14 cellular contexts compared by ENCODE assay signal in the genomic region with DNA sequence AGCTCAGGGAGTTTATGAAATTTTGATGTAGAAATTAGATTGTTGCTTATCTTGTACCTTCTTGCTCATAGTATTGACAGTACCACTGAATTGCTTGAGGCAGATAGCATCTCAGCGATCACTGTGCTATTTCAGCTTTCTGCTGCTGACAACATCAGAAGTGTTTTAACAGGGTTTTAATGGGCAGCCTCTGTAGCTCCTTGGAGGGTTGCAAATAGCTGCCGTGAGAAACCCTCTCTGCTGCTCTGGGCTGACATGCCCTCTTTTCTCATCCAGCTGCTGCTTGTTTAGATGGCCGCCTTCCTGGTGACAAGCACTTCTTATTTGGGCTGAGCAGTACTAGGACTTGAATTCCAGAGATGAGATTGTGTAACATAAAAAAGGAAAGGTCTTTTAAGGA.
DNase-seq lines count a peak whose midpoint lies in the region; ATAC-seq, FAIRE-seq and TF ChIP-seq lines count a peak whose summit lies in the region.
"Had no signal": no experiment of that assay in that cellular context is flagged by ENCODE, and none has a peak within 500 bp of the region (broad histone marks: within the 10 kb centered on the region; RNA-seq: fewer than 3 reads in every experiment).

No MANE protein-coding gene starts in this region.

- no peak for TF ChIP-seq POLR2A in heart left ventricle (IDR thresholded peaks at IDR 0.05)

- H3K36me3 ChIP-seq in heart left ventricle = no peaks in the 10 kb centered on the region
- H3K36me3 ChIP-seq in CD8-positive, alpha-beta T cell (ENCODE audit: insufficient read depth, low read length) = no peaks in the 10 kb centered on the region

- H3K9me3 ChIP-seq in heart left ventricle = no peaks in the 10 kb centered on the region
- H3K9me3 ChIP-seq in CD8-positive, alpha-beta T cell (ENCODE audit: low read length) = no peaks in the 10 kb centered on the region

- CTCF ChIA-PET in CD8-positive, alpha-beta T cell (lab: Charles Lee) = no interaction called here

- peak; percentile 94 for DNase-seq in EH (ENCODE audit: low read depth)
- DNase-seq in T-helper 2 cell treated with Interferon-gamma antibody and Interleukin-4, amounts not matched to agents 5 μg/mL and 100 μg/mL, for 36 hours (ENCODE audit: low spot score) = no peak
- DNase-seq in heart left ventricle = peak in 4 of 5 donors; percentile 22 to 59 (median 38)
- DNase-seq in sciatic nerve (ENCODE audit: low spot score) = no peak
- no peak for DNase-seq in middle frontal gyrus (ENCODE audit: extremely low spot score, low spot score)
- no peak for DNase-seq in frontal cortex (ENCODE audit: low spot score in 2 of 2)
- no peak for DNase-seq in CD8-positive, alpha-beta T cell
- DNase-seq: endodermal cell, H9, NCI-H1930 had no signal

- WGBS in heart left ventricle, 4 donors = 32 to 61% (median 44%) methylated on average over 3 of the region's 3 CpGs

- no peaks in the 10 kb centered on the region for H3K36me3 Mint-ChIP-seq in T-helper 2 cell treated with Interferon-gamma antibody and Interleukin-4, amounts not matched to agents 5 μg/mL and 100 μg/mL, for 36 hours (ENCODE audit: low read depth)
- no peaks in the 10 kb centered on the region for H3K36me3 Mint-ChIP-seq in CD8-positive, alpha-beta T cell

- ATAC-seq in heart left ventricle (peak; percentile 82 to 91 (median 84)), sciatic nerve (peak; percentile 55), HG03469 (IDR thresholded peaks at IDR 0.05; ENCODE audit: unreplicated experiment) (no peak)
- no peak for ATAC-seq in CD8-positive, alpha-beta T cell
- ATAC-seq: K562 had no signal

- no peaks in the 10 kb centered on the region for H3K27me3 Mint-ChIP-seq in T-helper 2 cell treated with Interferon-gamma antibody and Interleukin-4, amounts not matched to agents 5 μg/mL and 100 μg/mL, for 36 hours (ENCODE audit: low read depth)
- no peaks in the 10 kb centered on the region for H3K27me3 Mint-ChIP-seq in CD8-positive, alpha-beta T cell (ENCODE audit: low read depth)

- H3K9me3 Mint-ChIP-seq in T-helper 2 cell treated with Interferon-gamma antibody and Interleukin-4, amounts not matched to agents 5 μg/mL and 100 μg/mL, for 36 hours = no peaks in the 10 kb centered on the region
- H3K9me3 Mint-ChIP-seq in CD8-positive, alpha-beta T cell = no peaks in the 10 kb centered on the region
- H3K9me3 Mint-ChIP-seq: endodermal cell, H9 had no signal

- no peak for FAIRE-seq in frontal cortex (lab: Jason Lieb, UNC)
- FAIRE-seq: astrocyte, GM19239, K562 had no signal

- H3K4me3 Mint-ChIP-seq in T-helper 2 cell treated with Interferon-gamma antibody and Interleukin-4, amounts not matched to agents 5 μg/mL and 100 μg/mL, for 36 hours = peak overlapping the region; percentile 47
- H3K4me3 Mint-ChIP-seq in CD8-positive, alpha-beta T cell = no peak overlapping the region
- H3K4me3 Mint-ChIP-seq: endodermal cell, H9 had no signal

- H3K27ac ChIP-seq in heart left ventricle = peak overlapping the region in 11 of 12 donors; percentile 3 to 73 (median 40)
- H3K27ac ChIP-seq in CD8-positive, alpha-beta T cell (ENCODE audit: low read depth, low read length) = no peak overlapping the region

- peak overlapping the region; percentile 1 for H3K27ac Mint-ChIP-seq in T-helper 2 cell treated with Interferon-gamma antibody and Interleukin-4, amounts not matched to agents 5 μg/mL and 100 μg/mL, for 36 hours
- H3K27ac Mint-ChIP-seq in CD8-positive, alpha-beta T cell = no peak overlapping the region
- H3K27ac Mint-ChIP-seq: endodermal cell had no signal

- intact Hi-C loops in heart left ventricle (cut with DNase I) (no loop called here), sciatic nerve (cut with DNase I) (no loop called here)
- intact Hi-C loops in CD8-positive, alpha-beta T cell (cut with DNase I, micrococcal nuclease) = loop anchor here in 1 of 2 experiments (1.0 kb wide), 1 partner anchor 25 kb away; no protein-coding TSS in a partner anchor

- H3K4me3 ChIP-seq in heart left ventricle = no peak overlapping the region
- H3K4me3 ChIP-seq in CD8-positive, alpha-beta T cell (ENCODE audit: low read depth, low read length) = no peak overlapping the region
- H3K4me3 ChIP-seq: K562 had no signal

- TF ChIP-seq CTCF in heart left ventricle (IDR thresholded peaks at IDR 0.05) = no peak
- TF ChIP-seq CTCF in CD8-positive, alpha-beta T cell (IDR thresholded peaks at IDR 0.05) = no peak

- POLR2A ChIA-PET in CD8-positive, alpha-beta T cell (lab: Charles Lee) = no interaction called here

- peaks cover 52% of the 10 kb centered on the region for H3K4me1 Mint-ChIP-seq in T-helper 2 cell treated with Interferon-gamma antibody and Interleukin-4, amounts not matched to agents 5 μg/mL and 100 μg/mL, for 36 hours (ENCODE audit: low read depth)
- peaks cover 28% of the 10 kb centered on the region for H3K4me1 Mint-ChIP-seq in CD8-positive, alpha-beta T cell (ENCODE audit: low read depth)

- peaks cover 0 to 46% (median 9%) of the 10 kb centered on the region in 12 donors for H3K4me1 ChIP-seq in heart left ventricle
- H3K4me1 ChIP-seq in CD8-positive, alpha-beta T cell (ENCODE audit: insufficient read depth, low read length) = peaks cover 27% of the 10 kb centered on the region

- H3K27me3 ChIP-seq in heart left ventricle = no peaks in the 10 kb centered on the region
- no peaks in the 10 kb centered on the region for H3K27me3 ChIP-seq in CD8-positive, alpha-beta T cell (ENCODE audit: insufficient read depth, low read length)

Comparison
In these comparisons a context has a peak if more than half of its experiments do, and no peak if none do; other contexts are left out.
1. DNase-seq: peak in EH (single experiment) and heart left ventricle (4 of 5); none in T-helper 2 cell treated with Interferon-gamma antibody and Interleukin-4, amounts not matched to agents 5 μg/mL and 100 μg/mL, for 36 hours (single experiment), sciatic nerve (single experiment), middle frontal gyrus (single experiment), frontal cortex (0 of 2) and CD8-positive, alpha-beta T cell (0 of 7).
2. ATAC-seq: peak in heart left ventricle (4 of 4) and sciatic nerve (single experiment); none in HG03469 (single experiment) and CD8-positive, alpha-beta T cell (single experiment).